In the genomic region with DNA sequence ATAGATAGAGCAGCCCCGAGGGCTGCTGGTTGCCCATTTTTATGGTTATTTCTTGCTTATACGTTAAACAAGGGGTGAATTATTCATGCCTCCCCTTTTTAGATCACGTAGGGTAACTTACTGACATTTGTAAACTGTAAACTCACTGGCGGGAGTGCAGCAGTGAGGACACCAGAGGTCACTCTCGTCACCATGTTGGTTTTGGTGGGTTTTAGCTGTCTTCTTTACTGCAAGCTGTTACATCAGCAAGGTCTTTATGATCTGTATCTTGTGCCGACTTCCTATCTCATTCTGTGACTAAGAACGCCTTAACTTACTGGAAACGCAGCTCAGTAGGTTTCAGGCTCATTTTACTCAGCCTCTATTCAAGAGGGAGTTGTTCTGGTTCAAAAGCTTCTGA, we compare ENCODE assay signal across 12 cellular contexts.
DNase-seq lines count a peak whose midpoint lies in the region; ATAC-seq and TF ChIP-seq lines count a peak whose summit lies in the region.
"Had no signal": no experiment of that assay in that cellular context is flagged by ENCODE, and none has a peak within 500 bp of the region (broad histone marks: within the 10 kb centered on the region; RNA-seq: fewer than 3 reads in every experiment).

No MANE protein-coding gene starts in this region.

- H3K27me3 Mint-ChIP-seq in neural progenitor cell (ENCODE audit: insufficient read depth, low read depth): peaks cover 4% of the 10 kb centered on the region
- H3K27me3 Mint-ChIP-seq: dendritic cell treated with granulocyte-macrophage colony-stimulating factor and Interleukin-4, amounts not matched to agents 40 ng/mL and 50 ng/mL, for 4 days had no signal

- H3K27ac ChIP-seq in mammary epithelial cell (ENCODE audit: insufficient read depth, low read depth, low read length) (no peak overlapping the region), neural progenitor cell (no peak overlapping the region)

- DNase-seq in NCI-H1417 (lab: John Stamatoyannopoulos, UW): peak in 2 of 3 experiments; percentile 37 to 79
- no peak for DNase-seq in NCI-H1417 treated with DMSO at 0.1 percent for 48 hours (lab: John Stamatoyannopoulos, UW)
- peak; percentile 12 for DNase-seq in NCI-H526 treated with DMSO at 0.1 percent for 48 hours (lab: John Stamatoyannopoulos, UW)
- peak; percentile 5 for DNase-seq in mammary epithelial cell
- DNase-seq in neural progenitor cell (ENCODE audit: low spot score): peak; percentile 60
- no peak for DNase-seq in inferior parietal cortex (ENCODE audit: extremely low spot score)
- no peak for DNase-seq in epidermal melanocyte (ENCODE audit: insufficient read length, low spot score)
- DNase-seq: NCI-H1436 treated with DMSO at 0.1 percent for 48 hours, T-helper 9 cell had no signal

- H3K9me3 ChIP-seq in mammary epithelial cell (replicated peaks; ENCODE audit: insufficient read depth, low read length): no peaks in the 10 kb centered on the region
- no peaks in the 10 kb centered on the region for H3K9me3 ChIP-seq in neural progenitor cell (ENCODE audit: low read depth)

- no peaks in the 10 kb centered on the region for H3K9me3 Mint-ChIP-seq in neural progenitor cell
- H3K9me3 Mint-ChIP-seq: dendritic cell treated with granulocyte-macrophage colony-stimulating factor and Interleukin-4, amounts not matched to agents 40 ng/mL and 50 ng/mL, for 4 days had no signal

- H3K27ac Mint-ChIP-seq in neural progenitor cell: no peak overlapping the region
- H3K27ac Mint-ChIP-seq: activated T-helper 2 cell treated with anti-CD3 and anti-CD28 coated beads, Interferon-gamma antibody, Interleukin-2, Interleukin-4, amounts not matched to agents 10 μg/mL and 5 μg/mL and 100 μg/mL, durations not matched to agents 14 hours and 24 hours and 36 hours; dendritic cell treated with granulocyte-macrophage colony-stimulating factor and Interleukin-4, amounts not matched to agents 40 ng/mL and 50 ng/mL, for 4 days had no signal

- no peak overlapping the region for H3K9ac ChIP-seq in mammary epithelial cell (ENCODE audit: insufficient read depth, low read length)
- H3K9ac ChIP-seq in neural progenitor cell: no peak overlapping the region

- H3K4me3 ChIP-seq in mammary epithelial cell (replicated peaks in 1 of 3; ENCODE audit: insufficient read depth in 1 of 3, low read depth in 2 of 3, low read length in 3 of 3) (no peak overlapping the region), neural progenitor cell (no peak overlapping the region)

- H3K4me1 ChIP-seq in mammary epithelial cell (ENCODE audit: insufficient read depth, low read length): no peaks in the 10 kb centered on the region
- H3K4me1 ChIP-seq in neural progenitor cell: no peaks in the 10 kb centered on the region

- BruUV-seq in mammary epithelial cell (replicated peaks; lab: Mats Ljungman, UMichigan): no TSS peak

- H2AFZ ChIP-seq in mammary epithelial cell (ENCODE audit: low read depth, low read length) (peak overlapping the region; percentile 39), neural progenitor cell (replicated peaks) (no peak overlapping the region)

- ATAC-seq in HG03432 (IDR thresholded peaks at IDR 0.05; ENCODE audit: unreplicated experiment): no peak

- H3K36me3 Mint-ChIP-seq in neural progenitor cell: no peaks in the 10 kb centered on the region

- dilution Hi-C loops in mammary epithelial cell (cut with HindIII; ENCODE audit: low sequenced_read_pairs): no loop called here

- no peaks in the 10 kb centered on the region for H3K36me3 ChIP-seq in mammary epithelial cell (ENCODE audit: insufficient read depth, low read length)
- no peaks in the 10 kb centered on the region for H3K36me3 ChIP-seq in neural progenitor cell

- no peak overlapping the region for H3K4me3 Mint-ChIP-seq in neural progenitor cell
- H3K4me3 Mint-ChIP-seq: dendritic cell treated with granulocyte-macrophage colony-stimulating factor and Interleukin-4, amounts not matched to agents 40 ng/mL and 50 ng/mL, for 4 days had no signal

- no peaks in the 10 kb centered on the region for H3K4me1 Mint-ChIP-seq in neural progenitor cell

- in situ Hi-C loops in mammary epithelial cell (cut with MboI; ENCODE audit: low sequenced_read_pairs in 2 of 2): no loop called here

- H4K20me1 ChIP-seq in mammary epithelial cell (ENCODE audit: insufficient read depth, low read length) (no peaks in the 10 kb centered on the region), neural progenitor cell (ENCODE audit: low read depth) (no peaks in the 10 kb centered on the region)

- H3K27me3 ChIP-seq in mammary epithelial cell (ENCODE audit: insufficient read depth, low read length) (no peaks in the 10 kb centered on the region), neural progenitor cell (no peaks in the 10 kb centered on the region)

- TF ChIP-seq CTCF in mammary epithelial cell (conservative IDR thresholded peaks at IDR 0.05 in 1 of 2, IDR thresholded peaks at IDR 0.05 in 1 of 2; ENCODE audit: extremely low read depth in 1 of 2, insufficient read depth in 1 of 2, low read depth in 1 of 2, low read length in 2 of 2) (peak; percentile 32 to 50), neural progenitor cell (IDR thresholded peaks at IDR 0.05) (peak; percentile 57)

- intact Hi-C loops in mammary epithelial cell (cut with micrococcal nuclease): loop anchor here (1.0 to 10.0 kb wide), 2 partner anchors 152 to 390 kb away; a partner anchor contains a TSS

- CTCF ChIA-PET in mammary epithelial cell (lab: Charles Lee; ENCODE audit: low non-redundant PET): interaction anchor here (0.6 kb wide), 1 partner anchor 209 kb away, joined by 3 read pairs; no protein-coding TSS in a partner anchor

- H3K79me2 ChIP-seq in mammary epithelial cell (ENCODE audit: insufficient read depth, low read length) (no peaks in the 10 kb centered on the region), neural progenitor cell (ENCODE audit: low read depth) (no peaks in the 10 kb centered on the region)

- H3K4me2 ChIP-seq in mammary epithelial cell (ENCODE audit: insufficient read depth, low read depth, low read length): no peak overlapping the region
- H3K4me2 ChIP-seq in neural progenitor cell: no peak overlapping the region

- 56% methylated on average over 7 of the region's 8 CpGs for WGBS in mammary epithelial cell (ENCODE audit: low coverage, missing lambda C conversion rate)

- no peaks in the 10 kb centered on the region for H3F3A ChIP-seq in neural progenitor cell (ENCODE audit: low read depth)

Comparison
In these comparisons a context has a peak if more than half of its experiments do, and no peak if none do; other contexts are left out.
1. DNase-seq: peak in NCI-H1417 (2 of 3), NCI-H526 treated with DMSO at 0.1 percent for 48 hours (single experiment), mammary epithelial cell (single experiment) and neural progenitor cell (single experiment); none in NCI-H1417 treated with DMSO at 0.1 percent for 48 hours (single experiment), inferior parietal cortex (single experiment) and epidermal melanocyte (single experiment).